ENCODE assay signal across 17 cellular contexts in genomic region chr10:74760042-74760979, GRCh38.
"Had no signal": no experiment of that assay in that cellular context is flagged by ENCODE, and none has a peak within 500 bp of the region (broad histone marks: within the 10 kb centered on the region; RNA-seq: fewer than 3 reads in every experiment).

No MANE protein-coding gene starts in this region.

- H3K9me3 ChIP-seq: lower lobe of right lung, ovary, right atrium auricular region had no signal

- H3K27ac ChIP-seq: hepatocyte, lower lobe of right lung, neural progenitor cell, ovary, right atrium auricular region had no signal

- H3K36me3 ChIP-seq: lower lobe of right lung, neural progenitor cell, ovary, right atrium auricular region had no signal

- H3K4me2 ChIP-seq: hepatocyte, neural progenitor cell had no signal

- H3K27me3 ChIP-seq: hepatocyte, neural progenitor cell, ovary, right atrium auricular region had no signal

- H3K4me3 ChIP-seq: hepatocyte, lower lobe of right lung, neural progenitor cell, ovary, right atrium auricular region had no signal

- H2AFZ ChIP-seq: hepatocyte, neural progenitor cell had no signal

- ATAC-seq: esophagus mucosa; left lobe of liver; lower lobe of right lung; natural killer cell treated with Interleukin-12 subunit alpha and Interleukin-12 subunit beta and Interleukin-15 and Interleukin-18, amount 100 ng/mL, for 72 hours had no signal

- DNase-seq: effector memory CD4-positive, alpha-beta T cell; foreskin melanocyte; head of caudate nucleus; kidney; lower lobe of right lung; nucleus accumbens; ovary; small intestine; stimulated activated CD4-positive, alpha-beta T cell treated with anti-CD3 and anti-CD28 coated beads, Interleukin-12 subunit alpha, Interleukin-12 subunit beta, amount 100 ng/mL, for 4 hours; stimulated activated naive CD4-positive, alpha-beta T cell treated with Interleukin-2 at 50 U/mL for 16 hours; trophoblast cell had no signal

- H3K4me1 ChIP-seq: lower lobe of right lung, neural progenitor cell, right atrium auricular region had no signal

- H3K9ac ChIP-seq: neural progenitor cell had no signal

- H3K79me2 ChIP-seq: hepatocyte had no signal
